In the genomic region with DNA sequence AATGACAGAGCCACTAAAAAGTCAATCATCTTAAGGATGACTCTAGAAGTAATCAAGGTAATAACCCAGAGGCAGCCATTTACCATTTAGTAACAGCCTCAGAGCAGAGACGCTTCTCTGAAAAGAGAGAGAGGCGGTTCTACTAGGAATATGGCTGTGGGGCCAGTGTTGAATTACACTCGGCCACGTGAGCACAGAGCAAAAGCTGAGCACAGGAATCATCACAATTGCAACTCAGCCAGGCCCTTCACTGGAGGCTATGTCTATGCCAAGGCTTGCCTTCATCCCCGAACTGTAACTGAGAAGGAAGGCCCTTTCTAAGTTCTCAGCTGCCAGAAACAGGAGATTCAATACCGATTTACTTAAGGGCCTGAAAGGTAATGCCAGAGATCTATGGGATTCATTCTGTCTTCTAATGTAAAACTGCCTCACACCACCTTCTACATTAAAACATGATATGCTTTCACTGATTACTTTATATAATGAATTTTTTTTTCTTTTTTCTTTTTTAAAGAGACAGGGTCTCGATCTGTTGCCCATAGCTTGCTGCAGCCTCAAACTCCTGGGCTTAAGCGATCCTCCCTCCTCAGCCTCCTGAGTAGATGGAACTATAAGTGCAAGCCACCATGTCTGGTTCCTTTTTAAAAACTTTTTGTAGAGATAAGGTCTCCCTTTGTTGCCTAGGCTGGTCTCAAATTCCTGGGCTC, we compare ENCODE assay signal across 10 cellular contexts.
DNase-seq lines count a peak whose midpoint lies in the region; ATAC-seq lines count a peak whose summit lies in the region.
"Had no signal": no experiment of that assay in that cellular context is flagged by ENCODE, and none has a peak within 500 bp of the region (broad histone marks: within the 10 kb centered on the region; RNA-seq: fewer than 3 reads in every experiment).

No MANE protein-coding gene starts in this region.

- H3K36me3 Mint-ChIP-seq in activated naive CD4-positive, alpha-beta T cell treated with anti-CD3 and anti-CD28 coated beads, Interleukin-2, amount 50 U/mL, for 72 hours, result no peaks in the 10 kb centered on the region

- H3K4me3 ChIP-seq in stomach smooth muscle (ENCODE audit: low read length in 2 of 2), result no peak overlapping the region
- H3K4me3 ChIP-seq in Karpas-422 (ENCODE audit: low read length), result no peak overlapping the region
- H3K4me3 ChIP-seq: dorsolateral prefrontal cortex had no signal

- DNase-seq in NCI-H2107 treated with DMSO at 0.1 percent for 48 hours (lab: John Stamatoyannopoulos, UW; ENCODE audit: unreplicated experiment) (peak; percentile 83), cerebellar cortex (ENCODE audit: low spot score) (peak; percentile 42), iris pigment epithelial cell (ENCODE audit: low read depth) (peak; percentile 76), Karpas-422 (no peak)
- no peak for DNase-seq in activated naive CD4-positive, alpha-beta T cell treated with anti-CD3 and anti-CD28 coated beads, Interleukin-2, amount 50 U/mL, for 72 hours (ENCODE audit: low spot score in 2 of 2)
- DNase-seq: activated CD8-positive, alpha-beta memory T cell treated with anti-CD3 and anti-CD28 coated beads, Interleukin-2, amount 50 U/mL, for 4 hours; SW 1271 had no signal

- 0 out of 2 replicates have a peak, but pooled peaks cover 1% of the 10 kb centered on the region for H4K20me1 ChIP-seq in Karpas-422 (ENCODE audit: insufficient read depth, low read depth, low read length)

- H3K4me2 ChIP-seq in Karpas-422 (ENCODE audit: low read depth, low read length, poor library complexity, severe bottlenecking), result no peak overlapping the region

- ATAC-seq in HG03457 (IDR thresholded peaks at IDR 0.05; ENCODE audit: unreplicated experiment), result no peak
- ATAC-seq in activated naive CD4-positive, alpha-beta T cell treated with anti-CD3 and anti-CD28 coated beads, Interleukin-2, amount 50 U/mL, for 72 hours, result no peak

- H3K9ac ChIP-seq in stomach smooth muscle (ENCODE audit: low read length in 2 of 2) (peak overlapping the region in 1 of 2 donors; percentile 6), Karpas-422 (ENCODE audit: low read length) (no peak overlapping the region)

- H3K9me3 ChIP-seq in stomach smooth muscle (ENCODE audit: control insufficient read depth in 2 of 2, low read length in 2 of 2), result no peaks in the 10 kb centered on the region
- H3K9me3 ChIP-seq in Karpas-422 (ENCODE audit: low read length), result no peaks in the 10 kb centered on the region

- H3K9me3 Mint-ChIP-seq in activated naive CD4-positive, alpha-beta T cell treated with anti-CD3 and anti-CD28 coated beads, Interleukin-2, amount 50 U/mL, for 72 hours, result no peaks in the 10 kb centered on the region

- peaks cover 2% of the 10 kb centered on the region for H3K4me1 ChIP-seq in stomach smooth muscle (ENCODE audit: control insufficient read depth, insufficient read depth, low read length)
- H3K4me1 ChIP-seq in Karpas-422 (ENCODE audit: low read length), result peaks cover 10% of the 10 kb centered on the region

- H3K27me3 ChIP-seq in stomach smooth muscle (ENCODE audit: control insufficient read depth in 1 of 2, insufficient read depth in 2 of 2, low read length in 2 of 2), result no peaks in the 10 kb centered on the region
- no peaks in the 10 kb centered on the region for H3K27me3 ChIP-seq in Karpas-422 (ENCODE audit: low read length)
- H3K27me3 ChIP-seq: dorsolateral prefrontal cortex had no signal

- no peak overlapping the region for H2AFZ ChIP-seq in Karpas-422 (ENCODE audit: low read length)

- no peak overlapping the region for H3K27ac Mint-ChIP-seq in activated naive CD4-positive, alpha-beta T cell treated with anti-CD3 and anti-CD28 coated beads, Interleukin-2, amount 50 U/mL, for 72 hours

- H3K27ac ChIP-seq in stomach smooth muscle (ENCODE audit: low read length) (peak overlapping the region; percentile 31), Karpas-422 (ENCODE audit: low read length) (no peak overlapping the region)

- H3K9me2 ChIP-seq in Karpas-422 (replicated peaks; ENCODE audit: insufficient read depth, low read length), result no peaks in the 10 kb centered on the region

- H3K36me3 ChIP-seq in stomach smooth muscle (ENCODE audit: control insufficient read depth in 2 of 2, insufficient read depth in 2 of 2, low read length in 2 of 2) (no peaks in the 10 kb centered on the region), Karpas-422 (ENCODE audit: insufficient read depth, low read length) (no peaks in the 10 kb centered on the region)

- peaks cover 79% of the 10 kb centered on the region for H3K79me2 ChIP-seq in Karpas-422 (ENCODE audit: low read length)

Comparison
In these comparisons a context has a peak if more than half of its experiments do, and no peak if none do; other contexts are left out.
1. DNase-seq: peak in NCI-H2107 treated with DMSO at 0.1 percent for 48 hours (single experiment), cerebellar cortex (single experiment) and iris pigment epithelial cell (single experiment); none in Karpas-422 (single experiment) and activated naive CD4-positive, alpha-beta T cell treated with anti-CD3 and anti-CD28 coated beads, Interleukin-2, amount 50 U/mL, for 72 hours (0 of 2).